10 cellular contexts compared by ENCODE assay signal in the genomic region with DNA sequence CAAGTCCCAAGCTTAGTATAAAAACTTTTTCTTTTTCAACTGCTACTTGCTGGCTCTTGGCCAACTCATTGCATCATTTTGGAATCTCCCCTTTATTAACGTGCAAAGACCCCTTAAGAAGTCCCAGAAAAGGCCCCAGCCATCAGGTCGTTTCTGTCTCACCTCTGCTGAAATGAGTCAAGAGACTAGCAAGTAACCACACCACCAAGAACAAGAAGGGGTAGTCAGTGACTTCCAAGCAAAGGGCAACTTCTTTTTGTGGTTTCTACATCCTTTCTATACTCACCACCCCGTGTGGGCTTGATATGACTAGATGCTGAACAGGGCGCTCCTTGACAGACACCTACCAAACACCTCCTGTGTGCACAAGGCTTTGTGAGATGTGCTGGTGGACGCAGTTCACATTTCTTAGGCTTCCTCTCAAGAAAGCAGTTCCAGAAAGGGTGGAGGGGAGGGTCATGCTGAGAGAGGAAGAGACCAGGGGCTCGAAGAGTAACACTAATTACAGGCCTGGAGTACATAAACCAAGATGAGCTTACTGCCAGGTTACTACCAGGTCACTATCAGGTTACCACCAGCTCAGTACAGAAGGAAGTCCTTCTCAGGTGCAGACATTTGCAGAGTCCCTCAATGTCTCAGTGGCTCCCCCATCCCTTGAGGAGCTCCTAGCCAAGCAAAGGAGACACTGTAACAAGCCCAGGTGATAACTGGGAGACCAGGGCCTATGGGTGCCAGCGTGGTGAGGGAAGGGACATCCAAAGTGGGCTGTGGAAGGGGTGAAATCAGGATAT. TPM values are rescaled to one million over a fixed set of nuclear protein-coding genes. Genes with fewer than 3 reads are reported as not detected.
DNase-seq lines count a peak whose midpoint lies in the region; ATAC-seq and TF ChIP-seq lines count a peak whose summit lies in the region.
"Had no signal": no experiment of that assay in that cellular context is flagged by ENCODE, and none has a peak within 500 bp of the region (broad histone marks: within the 10 kb centered on the region; RNA-seq: fewer than 3 reads in every experiment).

No MANE protein-coding gene starts in this region.

- WGBS in tibial nerve, 2 donors, result 53 to 56% methylated on average over 7 of the region's 7 CpGs

- H3K4me3 ChIP-seq in CD4-positive, CD25-positive, alpha-beta regulatory T cell (ENCODE audit: low read depth, low read length), result peak overlapping the region; percentile 68
- no peak overlapping the region for H3K4me3 ChIP-seq in tibial nerve

- no peaks in the 10 kb centered on the region for H3K27me3 Mint-ChIP-seq in CD4-positive, CD25-positive, alpha-beta regulatory T cell
- H3K27me3 Mint-ChIP-seq in activated T-helper 2 cell treated with anti-CD3 and anti-CD28 coated beads, Interferon-gamma antibody, Interleukin-2, Interleukin-4, amounts not matched to agents 10 μg/mL and 5 μg/mL and 100 μg/mL, durations not matched to agents 14 hours and 24 hours and 36 hours (ENCODE audit: low read depth), result no peaks in the 10 kb centered on the region
- peaks cover 15% of the 10 kb centered on the region for H3K27me3 Mint-ChIP-seq in type B pancreatic cell

- intact Hi-C loops in activated T-helper 2 cell treated with anti-CD3 and anti-CD28 coated beads, Interferon-gamma antibody, Interleukin-2, Interleukin-4, amounts not matched to agents 10 μg/mL and 5 μg/mL and 100 μg/mL, durations not matched to agents 14 hours and 24 hours and 36 hours (cut with micrococcal nuclease), result loop anchor here (1.0 to 10.0 kb wide), 3 partner anchors 17 to 1784 kb away; no protein-coding TSS in a partner anchor

- peak overlapping the region; percentile 82 to 97 (median 90) for H3K27ac Mint-ChIP-seq in CD4-positive, CD25-positive, alpha-beta regulatory T cell
- peak overlapping the region; percentile 93 for H3K27ac Mint-ChIP-seq in activated T-helper 2 cell treated with anti-CD3 and anti-CD28 coated beads, Interferon-gamma antibody, Interleukin-2, Interleukin-4, amounts not matched to agents 10 μg/mL and 5 μg/mL and 100 μg/mL, durations not matched to agents 14 hours and 24 hours and 36 hours
- no peak overlapping the region for H3K27ac Mint-ChIP-seq in type B pancreatic cell

- no peak for TF ChIP-seq EP300 in tibial nerve (IDR thresholded peaks at IDR 0.05)

- peak; percentile 88 to 91 for ATAC-seq in CD4-positive, CD25-positive, alpha-beta regulatory T cell (ENCODE audit: low read depth in 2 of 2)
- ATAC-seq in GM19463 (IDR thresholded peaks at IDR 0.05; ENCODE audit: unreplicated experiment) (peak; percentile 81), HG03432 (IDR thresholded peaks at IDR 0.05; ENCODE audit: unreplicated experiment) (peak; percentile 89)

- peaks cover 23 to 85% (median 54%) of the 10 kb centered on the region in 4 donors for H3K4me1 Mint-ChIP-seq in CD4-positive, CD25-positive, alpha-beta regulatory T cell
- H3K4me1 Mint-ChIP-seq in activated T-helper 2 cell treated with anti-CD3 and anti-CD28 coated beads, Interferon-gamma antibody, Interleukin-2, Interleukin-4, amounts not matched to agents 10 μg/mL and 5 μg/mL and 100 μg/mL, durations not matched to agents 14 hours and 24 hours and 36 hours (ENCODE audit: low read depth), result peaks cover 73% of the 10 kb centered on the region
- no peaks in the 10 kb centered on the region for H3K4me1 Mint-ChIP-seq in type B pancreatic cell (ENCODE audit: unreplicated experiment)

- H3K4me1 ChIP-seq in CD4-positive, CD25-positive, alpha-beta regulatory T cell (ENCODE audit: control insufficient read depth, insufficient read depth, low read length, poor library complexity, severe bottlenecking), result peaks cover 81% of the 10 kb centered on the region
- H3K4me1 ChIP-seq in tibial nerve, result no peaks in the 10 kb centered on the region

- peak overlapping the region; percentile 66 to 81 (median 68) for H3K4me3 Mint-ChIP-seq in CD4-positive, CD25-positive, alpha-beta regulatory T cell
- peak overlapping the region; percentile 37 for H3K4me3 Mint-ChIP-seq in activated T-helper 2 cell treated with anti-CD3 and anti-CD28 coated beads, Interferon-gamma antibody, Interleukin-2, Interleukin-4, amounts not matched to agents 10 μg/mL and 5 μg/mL and 100 μg/mL, durations not matched to agents 14 hours and 24 hours and 36 hours (ENCODE audit: low read depth)
- H3K4me3 Mint-ChIP-seq in type B pancreatic cell, result no peak overlapping the region

- H3K27ac ChIP-seq in CD4-positive, CD25-positive, alpha-beta regulatory T cell (ENCODE audit: insufficient read depth, low read length, poor library complexity, severe bottlenecking), result peak overlapping the region; percentile 80
- H3K27ac ChIP-seq in tibial nerve, result no peak overlapping the region
- H3K27ac ChIP-seq: C4-2B had no signal

- peaks cover 0 to 15% (median 3%) of the 10 kb centered on the region in 7 donors for H3K9me3 Mint-ChIP-seq in CD4-positive, CD25-positive, alpha-beta regulatory T cell
- H3K9me3 Mint-ChIP-seq in activated T-helper 2 cell treated with anti-CD3 and anti-CD28 coated beads, Interferon-gamma antibody, Interleukin-2, Interleukin-4, amounts not matched to agents 10 μg/mL and 5 μg/mL and 100 μg/mL, durations not matched to agents 14 hours and 24 hours and 36 hours, result peaks cover 19% of the 10 kb centered on the region
- peaks cover 13% of the 10 kb centered on the region for H3K9me3 Mint-ChIP-seq in type B pancreatic cell

- TF ChIP-seq POLR2A in tibial nerve (IDR thresholded peaks at IDR 0.05), result no peak

- no peaks in the 10 kb centered on the region for H3K36me3 ChIP-seq in CD4-positive, CD25-positive, alpha-beta regulatory T cell (ENCODE audit: control insufficient read depth, insufficient read depth, low read length)
- no peaks in the 10 kb centered on the region for H3K36me3 ChIP-seq in tibial nerve

- DNase-seq in CD4-positive, CD25-positive, alpha-beta regulatory T cell, result peak; percentile 54 to 94 (median 75)
- DNase-seq in activated T-helper 2 cell treated with anti-CD3 and anti-CD28 coated beads, Interferon-gamma antibody, Interleukin-2, Interleukin-4, amounts not matched to agents 10 μg/mL and 5 μg/mL and 100 μg/mL, durations not matched to agents 14 hours and 24 hours and 36 hours (ENCODE audit: low spot score), result peak; percentile 70
- DNase-seq in NCI-H1417 (lab: John Stamatoyannopoulos, UW), result no peak
- no peak for DNase-seq in NCI-H2227 (lab: John Stamatoyannopoulos, UW; ENCODE audit: unreplicated experiment)
- no peak for DNase-seq in tibial nerve (ENCODE audit: low spot score in 2 of 2)
- DNase-seq in type B pancreatic cell (ENCODE audit: extremely low spot score, unreplicated experiment), result no peak

- H3K27me3 ChIP-seq in CD4-positive, CD25-positive, alpha-beta regulatory T cell (ENCODE audit: control insufficient read depth, insufficient read depth, low read length), result no peaks in the 10 kb centered on the region
- no peaks in the 10 kb centered on the region for H3K27me3 ChIP-seq in tibial nerve

- no peak for TF ChIP-seq CTCF in tibial nerve (IDR thresholded peaks at IDR 0.05)
- no peak for TF ChIP-seq CTCF in type B pancreatic cell (conservative IDR thresholded peaks at IDR 0.05)

- H3K36me3 Mint-ChIP-seq in CD4-positive, CD25-positive, alpha-beta regulatory T cell, result peaks cover 10% of the 10 kb centered on the region
- peaks cover 55% of the 10 kb centered on the region for H3K36me3 Mint-ChIP-seq in activated T-helper 2 cell treated with anti-CD3 and anti-CD28 coated beads, Interferon-gamma antibody, Interleukin-2, Interleukin-4, amounts not matched to agents 10 μg/mL and 5 μg/mL and 100 μg/mL, durations not matched to agents 14 hours and 24 hours and 36 hours (ENCODE audit: low read depth)
- H3K36me3 Mint-ChIP-seq in type B pancreatic cell, result no peaks in the 10 kb centered on the region

- H3K9me3 ChIP-seq in CD4-positive, CD25-positive, alpha-beta regulatory T cell (ENCODE audit: control insufficient read depth in 2 of 2, low read length in 2 of 2), result peaks cover 0 to 2% of the 10 kb centered on the region in 2 experiments
- peaks cover 0 to 37% (median 0%) of the 10 kb centered on the region in 4 donors for H3K9me3 ChIP-seq in tibial nerve

RNA-seq across cellular contexts. Expression of gene JAKMIP1, which starts 19.3 kb away (rescaled TPM):
- total RNA-seq in CD4-positive, CD25-positive, alpha-beta regulatory T cell, result 39.7 TPM
- polyA plus RNA-seq in CD4-positive, CD25-positive, alpha-beta regulatory T cell, result 10 to 100 TPM; 18.7 to 33.7 (median 26.3) TPM
- 11.3 and 12.3 TPM in 2 replicates for total RNA-seq in activated T-helper 2 cell treated with anti-CD3 and anti-CD28 coated beads, Interferon-gamma antibody, Interleukin-2, Interleukin-4, amounts not matched to agents 10 μg/mL and 5 μg/mL and 100 μg/mL, durations not matched to agents 14 hours and 24 hours and 36 hours
- 1 to 10 TPM in 2 of 4 donors, under 1 TPM in 2; 0.30 to 2.5 (median 1.2) TPM for total RNA-seq in tibial nerve
- 0.89 and 2.0 TPM in 2 replicates for total RNA-seq in type B pancreatic cell (ENCODE audit: low replicate concordance)
- total RNA-seq: epithelial cell of proximal tubule had no signal

Comparison
In these comparisons a context has a peak if more than half of its experiments do, and no peak if none do; other contexts are left out.
1. DNase-seq: peak in CD4-positive, CD25-positive, alpha-beta regulatory T cell (3 of 3) and activated T-helper 2 cell treated with anti-CD3 and anti-CD28 coated beads, Interferon-gamma antibody, Interleukin-2, Interleukin-4, amounts not matched to agents 10 μg/mL and 5 μg/mL and 100 μg/mL, durations not matched to agents 14 hours and 24 hours and 36 hours (single experiment); none in NCI-H1417 (0 of 3), NCI-H2227 (single experiment), tibial nerve (0 of 2) and type B pancreatic cell (single experiment).
2. Peak in every context shown above with its lines, with median percentiles within 50 percentile points of each other: ATAC-seq.